Comparison of ENCODE assay signal across 1 cellular context in the genomic region with DNA sequence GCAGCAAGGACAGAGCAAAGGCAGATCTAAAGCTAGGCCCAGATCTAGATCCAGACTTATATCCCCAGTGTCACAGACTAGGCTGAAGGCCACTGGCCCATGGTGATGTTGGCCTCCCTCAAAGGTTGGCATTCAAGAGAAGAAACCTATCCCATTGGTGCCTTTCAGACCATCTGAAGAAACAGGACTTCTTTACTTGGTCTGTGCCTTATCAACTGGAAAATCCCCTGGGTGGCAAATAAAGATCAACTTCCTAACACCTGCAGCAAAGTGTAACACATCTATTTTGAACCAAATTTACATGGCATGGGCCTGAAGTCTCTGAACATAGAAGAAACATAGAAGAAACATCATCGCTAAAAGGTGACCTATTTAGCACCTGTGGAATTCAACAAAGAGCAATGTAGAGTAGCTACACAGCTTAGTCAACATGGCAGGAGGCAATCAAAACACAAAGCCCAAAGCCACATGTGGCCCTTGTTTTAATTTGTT.
TF ChIP-seq lines count a peak whose summit lies in the region.

No MANE protein-coding gene starts in this region.

TF ChIP-seq in IMR-90, 13 proteins besides CTCF, POLR2A, EP300 and RAD21:
- TF ChIP-seq MAZ (IDR thresholded peaks at IDR 0.05; ENCODE audit: borderline replicate concordance, low read depth, low read length), result no peak
TF ChIP-seq in IMR-90: peak in this region for 0.
